ENCODE assay signal across 22 cellular contexts in the genomic region with DNA sequence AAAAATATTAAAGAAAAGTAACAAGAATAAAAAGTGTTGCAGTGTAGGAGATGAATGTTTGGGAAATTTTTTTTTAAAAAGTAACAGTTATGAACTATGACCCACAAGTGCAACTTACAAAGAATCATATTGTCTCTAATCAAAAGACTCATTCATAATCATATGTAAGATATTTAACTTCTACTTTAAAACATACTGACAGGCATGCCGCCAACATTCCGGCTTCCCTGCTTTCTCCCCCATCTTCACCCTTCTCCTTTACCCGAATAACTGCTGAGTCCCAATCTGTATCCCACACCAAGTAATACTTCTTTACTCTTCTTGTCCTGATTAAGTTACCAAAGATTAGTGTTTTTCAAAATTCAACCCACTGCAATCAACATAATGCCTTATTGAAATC.
A peak's percentile ranks its signal among the peaks of the same experiment; 100 is the strongest.
DNase-seq lines count a peak whose midpoint lies in the region; TF ChIP-seq lines count a peak whose summit lies in the region.
"Had no signal": no experiment of that assay in that cellular context is flagged by ENCODE, and none has a peak within 500 bp of the region (broad histone marks: within the 10 kb centered on the region; RNA-seq: fewer than 3 reads in every experiment).

No MANE protein-coding gene starts in this region.

- no peaks in the 10 kb centered on the region for H3K27me3 Mint-ChIP-seq in neural progenitor cell (ENCODE audit: insufficient read depth, low read depth)
- H3K27me3 Mint-ChIP-seq in HFFc6 (ENCODE audit: insufficient read depth): no peaks in the 10 kb centered on the region
- H3K27me3 Mint-ChIP-seq: B cell; CD4-positive, alpha-beta T cell had no signal

- no peaks in the 10 kb centered on the region for H3K36me3 Mint-ChIP-seq in neural progenitor cell
- H3K36me3 Mint-ChIP-seq in HFFc6 (ENCODE audit: low read depth): peaks cover 4% of the 10 kb centered on the region; the same call in 1 of the 2 replicates
- H3K36me3 Mint-ChIP-seq: CD8-positive, alpha-beta T cell had no signal

- no peaks in the 10 kb centered on the region for H3K4me1 ChIP-seq in neural progenitor cell
- H3K4me1 ChIP-seq: A549; BLaER1 treated with 17β-estradiol and CSF1 and Interleukin-3, amounts not matched to agents 10 nM and 100 nM had no signal

- no peak overlapping the region for H3K4me2 ChIP-seq in neural progenitor cell
- H3K4me2 ChIP-seq: A549; BLaER1 treated with 17β-estradiol and CSF1 and Interleukin-3, amounts not matched to agents 10 nM and 100 nM had no signal

- H3K9me3 Mint-ChIP-seq in neural progenitor cell (peaks cover 8% of the 10 kb centered on the region), HFFc6 (peaks cover 55% of the 10 kb centered on the region)
- H3K9me3 Mint-ChIP-seq: CD4-positive, alpha-beta T cell had no signal

- H3K9ac ChIP-seq in neural progenitor cell: no peak overlapping the region
- H3K9ac ChIP-seq: BLaER1 treated with 17β-estradiol and CSF1 and Interleukin-3, amounts not matched to agents 10 nM and 100 nM had no signal

- DNase-seq in COLO829 (ENCODE audit: low spot score) (peak; percentile 81), epidermal melanocyte (ENCODE audit: insufficient read length, low spot score) (peak; percentile 25), neural progenitor cell (ENCODE audit: low spot score) (no peak), HFFc6 (no peak), NCI-H524 treated with DMSO at 0.1 percent for 48 hours (lab: John Stamatoyannopoulos, UW) (no peak)
- DNase-seq: AML-193; CD4-positive, alpha-beta T cell; CD8-positive, alpha-beta T cell; COR-L47; DMS 273 treated with DMSO at 0.1 percent for 48 hours; DMS153; DMS53; DMS79; DND-41; EL; GDM1 had no signal

- H3K4me3 ChIP-seq in neural progenitor cell: no peak overlapping the region
- H3K4me3 ChIP-seq: A549; BLaER1 treated with 17β-estradiol and CSF1 and Interleukin-3, amounts not matched to agents 10 nM and 100 nM; GM12878 had no signal

- H3K4me1 Mint-ChIP-seq in neural progenitor cell (no peaks in the 10 kb centered on the region), HFFc6 (ENCODE audit: low read depth) (no peaks in the 10 kb centered on the region)
- H3K4me1 Mint-ChIP-seq: B cell had no signal

- H3K27me3 ChIP-seq in neural progenitor cell: no peaks in the 10 kb centered on the region
- H3K27me3 ChIP-seq: BLaER1 treated with 17β-estradiol and CSF1 and Interleukin-3, amounts not matched to agents 10 nM and 100 nM had no signal

- H3F3A ChIP-seq in neural progenitor cell (ENCODE audit: low read depth): no peaks in the 10 kb centered on the region

- TF ChIP-seq CTCF in neural progenitor cell (IDR thresholded peaks at IDR 0.05): no peak
- TF ChIP-seq CTCF in HFFc6 (IDR thresholded peaks at IDR 0.05): no peak

- H3K27ac Mint-ChIP-seq in neural progenitor cell: no peak overlapping the region
- no peak overlapping the region for H3K27ac Mint-ChIP-seq in HFFc6
- H3K27ac Mint-ChIP-seq: B cell; CD4-positive, alpha-beta T cell; CD8-positive, alpha-beta T cell had no signal

- no peaks in the 10 kb centered on the region for H4K20me1 ChIP-seq in neural progenitor cell (ENCODE audit: low read depth)
- H4K20me1 ChIP-seq: BLaER1 treated with 17β-estradiol and CSF1 and Interleukin-3, amounts not matched to agents 10 nM and 100 nM had no signal

- H3K4me3 Mint-ChIP-seq in neural progenitor cell (no peak overlapping the region), HFFc6 (no peak overlapping the region)
- H3K4me3 Mint-ChIP-seq: B cell; CD4-positive, alpha-beta T cell; CD8-positive, alpha-beta T cell had no signal

- no peaks in the 10 kb centered on the region for H3K9me3 ChIP-seq in neural progenitor cell (ENCODE audit: low read depth)
- H3K9me3 ChIP-seq: A549 had no signal

- no peak overlapping the region for H3K27ac ChIP-seq in neural progenitor cell
- H3K27ac ChIP-seq: 22Rv1; A549; BLaER1 treated with 17β-estradiol and CSF1 and Interleukin-3, amounts not matched to agents 10 nM and 100 nM; C4-2B had no signal

- H3K79me2 ChIP-seq in neural progenitor cell (ENCODE audit: low read depth): no peaks in the 10 kb centered on the region

- peak overlapping the region; percentile 57 for H2AFZ ChIP-seq in neural progenitor cell (replicated peaks)

- H3K36me3 ChIP-seq in neural progenitor cell: no peaks in the 10 kb centered on the region
- H3K36me3 ChIP-seq: BLaER1 treated with 17β-estradiol and CSF1 and Interleukin-3, amounts not matched to agents 10 nM and 100 nM had no signal

Comparison
In these comparisons a context has a peak if more than half of its experiments do, and no peak if none do; other contexts are left out.
1. DNase-seq: peak in COLO829 (single experiment) and epidermal melanocyte (single experiment); none in neural progenitor cell (single experiment), HFFc6 (single experiment) and NCI-H524 treated with DMSO at 0.1 percent for 48 hours (single experiment).